1 cellular context compared by ENCODE assay signal in the genomic region with DNA sequence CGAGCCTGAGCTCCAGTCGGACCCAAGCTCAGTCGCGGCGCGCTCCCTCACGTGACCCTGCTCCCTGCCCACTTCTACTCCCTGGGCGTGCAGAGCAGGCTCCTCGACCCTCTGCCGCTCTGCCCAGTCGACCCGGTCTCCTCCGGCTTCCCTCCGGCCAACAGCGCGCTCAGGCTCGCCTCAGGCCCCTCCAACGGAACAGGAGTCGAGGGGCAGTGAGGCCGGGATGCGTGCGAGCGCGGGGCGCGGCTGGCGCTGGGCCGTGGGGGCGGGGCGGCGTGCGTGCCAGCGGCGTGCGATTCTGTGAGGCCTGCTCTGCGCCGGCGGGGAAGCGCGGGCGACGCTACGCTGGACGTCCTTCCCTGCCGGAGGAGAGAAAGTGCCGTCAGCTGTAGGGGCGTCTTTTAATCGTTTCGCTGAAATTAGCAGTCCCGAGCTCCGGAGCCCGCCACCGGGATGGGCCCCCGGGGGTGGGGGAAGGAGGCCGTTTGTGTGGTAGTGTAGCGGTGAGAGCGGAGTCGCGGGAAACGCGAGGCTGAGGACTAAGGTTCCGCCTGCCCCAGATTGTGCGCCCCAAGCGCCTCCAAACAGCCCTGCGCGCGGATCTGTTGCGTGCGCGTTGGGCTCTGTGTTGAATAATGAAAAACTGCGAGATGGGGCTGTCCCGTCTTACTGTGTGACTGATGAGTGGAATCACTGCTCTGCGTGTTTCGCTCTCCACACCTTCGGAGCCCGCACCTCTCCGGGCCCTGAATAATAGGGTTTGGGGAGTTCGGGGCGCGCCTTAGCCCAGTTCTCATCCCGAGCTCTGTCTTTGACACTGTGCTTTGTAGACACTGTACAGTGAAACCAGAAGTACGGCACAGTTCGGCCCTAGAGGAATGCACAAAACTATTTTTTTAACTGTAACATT.
TF ChIP-seq lines count a peak whose summit lies in the region.

A gene with protein sequence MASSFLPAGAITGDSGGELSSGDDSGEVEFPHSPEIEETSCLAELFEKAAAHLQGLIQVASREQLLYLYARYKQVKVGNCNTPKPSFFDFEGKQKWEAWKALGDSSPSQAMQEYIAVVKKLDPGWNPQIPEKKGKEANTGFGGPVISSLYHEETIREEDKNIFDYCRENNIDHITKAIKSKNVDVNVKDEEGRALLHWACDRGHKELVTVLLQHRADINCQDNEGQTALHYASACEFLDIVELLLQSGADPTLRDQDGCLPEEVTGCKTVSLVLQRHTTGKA (minus strand): TSS at position 217 of the 913 bp plus-strand sequence. CDS start 311 bp downstream, outside the sequence.

TF ChIP-seq in HepG2, 621 proteins besides CTCF, POLR2A, EP300 and RAD21 (continued from another document and continues in another):
- TF ChIP-seq, protein P1, sequence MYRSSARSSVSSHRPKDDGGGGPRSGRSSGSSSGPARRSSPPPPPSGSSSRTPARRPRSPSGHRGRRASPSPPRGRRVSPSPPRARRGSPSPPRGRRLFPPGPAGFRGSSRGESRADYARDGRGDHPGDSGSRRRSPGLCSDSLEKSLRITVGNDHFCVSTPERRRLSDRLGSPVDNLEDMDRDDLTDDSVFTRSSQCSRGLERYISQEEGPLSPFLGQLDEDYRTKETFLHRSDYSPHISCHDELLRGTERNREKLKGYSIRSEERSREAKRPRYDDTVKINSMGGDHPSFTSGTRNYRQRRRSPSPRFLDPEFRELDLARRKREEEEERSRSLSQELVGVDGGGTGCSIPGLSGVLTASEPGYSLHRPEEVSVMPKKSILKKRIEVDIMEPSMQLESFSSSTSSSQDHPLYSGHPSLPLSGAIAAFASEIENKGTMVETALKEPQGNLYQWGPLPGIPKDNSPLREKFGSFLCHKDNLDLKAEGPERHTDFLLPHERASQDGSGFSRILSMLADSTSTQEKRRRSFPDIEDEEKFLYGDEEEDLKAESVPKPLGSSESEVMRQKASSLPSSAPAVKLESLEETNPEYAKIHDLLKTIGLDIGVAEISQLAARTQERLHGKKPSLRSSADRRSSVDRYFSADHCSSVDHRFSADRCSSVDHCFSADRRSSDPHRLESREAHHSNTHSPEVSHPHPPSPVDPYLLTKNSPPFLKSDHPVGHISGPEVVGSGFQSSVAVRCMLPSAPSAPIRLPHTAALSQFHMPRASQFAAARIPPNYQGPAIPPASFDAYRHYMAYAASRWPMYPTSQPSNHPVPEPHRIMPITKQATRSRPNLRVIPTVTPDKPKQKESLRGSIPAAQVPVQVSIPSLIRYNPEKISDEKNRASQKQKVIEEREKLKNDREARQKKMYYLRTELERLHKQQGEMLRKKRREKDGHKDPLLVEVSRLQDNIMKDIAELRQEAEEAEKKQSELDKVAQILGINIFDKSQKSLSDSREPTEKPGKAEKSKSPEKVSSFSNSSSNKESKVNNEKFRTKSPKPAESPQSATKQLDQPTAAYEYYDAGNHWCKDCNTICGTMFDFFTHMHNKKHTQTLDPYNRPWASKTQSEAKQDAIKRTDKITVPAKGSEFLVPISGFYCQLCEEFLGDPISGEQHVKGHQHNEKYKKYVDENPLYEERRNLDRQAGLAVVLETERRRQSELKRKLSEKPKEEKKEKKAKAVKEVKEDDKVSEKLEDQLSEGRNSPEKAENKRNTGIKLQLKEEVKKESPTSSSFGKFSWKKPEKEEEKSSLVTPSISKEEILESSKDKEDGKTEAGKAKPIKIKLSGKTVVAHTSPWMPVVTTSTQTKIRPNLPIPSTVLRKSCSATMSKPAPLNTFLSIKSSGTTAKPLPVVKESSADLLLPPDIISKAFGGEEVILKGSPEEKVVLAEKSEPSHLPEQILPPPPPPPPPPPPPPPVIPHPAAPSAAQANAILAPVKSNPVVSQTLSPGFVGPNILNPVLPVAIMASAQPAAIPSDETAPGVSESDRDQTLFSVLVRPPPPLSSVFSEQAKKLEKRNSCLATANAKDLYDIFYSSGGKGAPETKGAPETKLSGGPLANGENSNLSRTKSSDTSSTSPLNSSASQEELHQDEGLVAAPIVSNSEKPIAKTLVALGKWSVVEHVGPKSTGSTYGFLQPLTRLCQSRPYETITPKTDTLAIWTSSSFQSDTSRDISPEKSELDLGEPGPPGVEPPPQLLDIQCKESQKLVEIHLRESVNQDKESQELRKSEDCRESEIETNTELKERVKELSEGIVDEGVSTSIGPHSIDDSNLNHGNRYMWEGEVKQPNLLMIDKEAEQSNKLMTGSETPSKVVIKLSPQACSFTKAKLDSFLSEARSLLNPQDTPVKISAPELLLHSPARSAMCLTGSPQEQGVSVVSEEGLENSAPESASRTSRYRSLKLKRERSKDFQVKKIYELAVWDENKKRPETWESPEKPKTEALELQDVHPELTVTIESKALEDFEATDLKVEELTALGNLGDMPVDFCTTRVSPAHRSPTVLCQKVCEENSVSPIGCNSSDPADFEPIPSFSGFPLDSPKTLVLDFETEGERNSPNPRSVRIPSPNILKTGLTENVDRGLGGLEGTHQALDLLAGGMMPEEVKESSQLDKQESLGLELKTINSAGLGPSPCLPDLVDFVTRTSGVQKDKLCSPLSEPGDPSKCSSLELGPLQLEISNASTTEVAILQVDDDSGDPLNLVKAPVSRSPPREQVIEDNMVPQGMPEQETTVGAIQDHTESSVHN (CRISPR knock-in tag; IDR thresholded peaks at IDR 0.05), result peak; percentile 84; the same call in 1 of the 2 replicates
- no peak for TF ChIP-seq NR2F1 (CRISPR knock-in tag; IDR thresholded peaks at IDR 0.05)
- peak; percentile 37; the same call in 1 of the 2 replicates for TF ChIP-seq JUND (CRISPR knock-in tag; IDR thresholded peaks at IDR 0.05)
- peak; percentile 58 for TF ChIP-seq PAXIP1 (CRISPR knock-in tag; conservative IDR thresholded peaks at IDR 0.05)
- no peak for TF ChIP-seq ATRX (CRISPR knock-in tag; IDR thresholded peaks at IDR 0.05; ENCODE audit: borderline replicate concordance)
- TF ChIP-seq ZNF501 (CRISPR knock-in tag; IDR thresholded peaks at IDR 0.05), result peak; percentile 36; the same call in 1 of the 2 replicates
- TF ChIP-seq ZNF331 (CRISPR knock-in tag; IDR thresholded peaks at IDR 0.05), result peak; percentile 66
- no peak for TF ChIP-seq NFRKB (IDR thresholded peaks at IDR 0.05)
- TF ChIP-seq, protein P2, sequence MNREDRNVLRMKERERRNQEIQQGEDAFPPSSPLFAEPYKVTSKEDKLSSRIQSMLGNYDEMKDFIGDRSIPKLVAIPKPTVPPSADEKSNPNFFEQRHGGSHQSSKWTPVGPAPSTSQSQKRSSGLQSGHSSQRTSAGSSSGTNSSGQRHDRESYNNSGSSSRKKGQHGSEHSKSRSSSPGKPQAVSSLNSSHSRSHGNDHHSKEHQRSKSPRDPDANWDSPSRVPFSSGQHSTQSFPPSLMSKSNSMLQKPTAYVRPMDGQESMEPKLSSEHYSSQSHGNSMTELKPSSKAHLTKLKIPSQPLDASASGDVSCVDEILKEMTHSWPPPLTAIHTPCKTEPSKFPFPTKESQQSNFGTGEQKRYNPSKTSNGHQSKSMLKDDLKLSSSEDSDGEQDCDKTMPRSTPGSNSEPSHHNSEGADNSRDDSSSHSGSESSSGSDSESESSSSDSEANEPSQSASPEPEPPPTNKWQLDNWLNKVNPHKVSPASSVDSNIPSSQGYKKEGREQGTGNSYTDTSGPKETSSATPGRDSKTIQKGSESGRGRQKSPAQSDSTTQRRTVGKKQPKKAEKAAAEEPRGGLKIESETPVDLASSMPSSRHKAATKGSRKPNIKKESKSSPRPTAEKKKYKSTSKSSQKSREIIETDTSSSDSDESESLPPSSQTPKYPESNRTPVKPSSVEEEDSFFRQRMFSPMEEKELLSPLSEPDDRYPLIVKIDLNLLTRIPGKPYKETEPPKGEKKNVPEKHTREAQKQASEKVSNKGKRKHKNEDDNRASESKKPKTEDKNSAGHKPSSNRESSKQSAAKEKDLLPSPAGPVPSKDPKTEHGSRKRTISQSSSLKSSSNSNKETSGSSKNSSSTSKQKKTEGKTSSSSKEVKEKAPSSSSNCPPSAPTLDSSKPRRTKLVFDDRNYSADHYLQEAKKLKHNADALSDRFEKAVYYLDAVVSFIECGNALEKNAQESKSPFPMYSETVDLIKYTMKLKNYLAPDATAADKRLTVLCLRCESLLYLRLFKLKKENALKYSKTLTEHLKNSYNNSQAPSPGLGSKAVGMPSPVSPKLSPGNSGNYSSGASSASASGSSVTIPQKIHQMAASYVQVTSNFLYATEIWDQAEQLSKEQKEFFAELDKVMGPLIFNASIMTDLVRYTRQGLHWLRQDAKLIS (CRISPR knock-in tag; IDR thresholded peaks at IDR 0.05), result peak; percentile 79; the same call in 1 of the 2 replicates
- peak; percentile 97 for TF ChIP-seq ZSCAN21 (CRISPR knock-in tag; IDR thresholded peaks at IDR 0.05; ENCODE audit: borderline replicate concordance)
- TF ChIP-seq, protein P3, sequence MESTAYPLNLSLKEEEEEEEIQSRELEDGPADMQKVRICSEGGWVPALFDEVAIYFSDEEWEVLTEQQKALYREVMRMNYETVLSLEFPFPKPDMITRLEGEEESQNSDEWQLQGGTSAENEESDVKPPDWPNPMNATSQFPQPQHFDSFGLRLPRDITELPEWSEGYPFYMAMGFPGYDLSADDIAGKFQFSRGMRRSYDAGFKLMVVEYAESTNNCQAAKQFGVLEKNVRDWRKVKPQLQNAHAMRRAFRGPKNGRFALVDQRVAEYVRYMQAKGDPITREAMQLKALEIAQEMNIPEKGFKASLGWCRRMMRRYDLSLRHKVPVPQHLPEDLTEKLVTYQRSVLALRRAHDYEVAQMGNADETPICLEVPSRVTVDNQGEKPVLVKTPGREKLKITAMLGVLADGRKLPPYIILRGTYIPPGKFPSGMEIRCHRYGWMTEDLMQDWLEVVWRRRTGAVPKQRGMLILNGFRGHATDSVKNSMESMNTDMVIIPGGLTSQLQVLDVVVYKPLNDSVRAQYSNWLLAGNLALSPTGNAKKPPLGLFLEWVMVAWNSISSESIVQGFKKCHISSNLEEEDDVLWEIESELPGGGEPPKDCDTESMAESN (CRISPR knock-in tag; conservative IDR thresholded peaks at IDR 0.05), result peak; percentile 98
- TF ChIP-seq ZFP62 (CRISPR knock-in tag; IDR thresholded peaks at IDR 0.05), result no peak
- TF ChIP-seq ZMYM3 (CRISPR knock-in tag; IDR thresholded peaks at IDR 0.05), result peak; percentile 52
- TF ChIP-seq ZFP41 (CRISPR knock-in tag; IDR thresholded peaks at IDR 0.05; ENCODE audit: borderline replicate concordance), result peak; percentile 45; the same call in 1 of the 2 replicates
- TF ChIP-seq SYNCRIP (IDR thresholded peaks at IDR 0.05; ENCODE audit: insufficient read depth, low read depth, low read length), result no peak
- TF ChIP-seq, protein P4, sequence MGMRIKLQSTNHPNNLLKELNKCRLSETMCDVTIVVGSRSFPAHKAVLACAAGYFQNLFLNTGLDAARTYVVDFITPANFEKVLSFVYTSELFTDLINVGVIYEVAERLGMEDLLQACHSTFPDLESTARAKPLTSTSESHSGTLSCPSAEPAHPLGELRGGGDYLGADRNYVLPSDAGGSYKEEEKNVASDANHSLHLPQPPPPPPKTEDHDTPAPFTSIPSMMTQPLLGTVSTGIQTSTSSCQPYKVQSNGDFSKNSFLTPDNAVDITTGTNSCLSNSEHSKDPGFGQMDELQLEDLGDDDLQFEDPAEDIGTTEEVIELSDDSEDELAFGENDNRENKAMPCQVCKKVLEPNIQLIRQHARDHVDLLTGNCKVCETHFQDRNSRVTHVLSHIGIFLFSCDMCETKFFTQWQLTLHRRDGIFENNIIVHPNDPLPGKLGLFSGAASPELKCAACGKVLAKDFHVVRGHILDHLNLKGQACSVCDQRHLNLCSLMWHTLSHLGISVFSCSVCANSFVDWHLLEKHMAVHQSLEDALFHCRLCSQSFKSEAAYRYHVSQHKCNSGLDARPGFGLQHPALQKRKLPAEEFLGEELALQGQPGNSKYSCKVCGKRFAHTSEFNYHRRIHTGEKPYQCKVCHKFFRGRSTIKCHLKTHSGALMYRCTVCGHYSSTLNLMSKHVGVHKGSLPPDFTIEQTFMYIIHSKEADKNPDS (CRISPR knock-in tag; IDR thresholded peaks at IDR 0.05), result no peak
- 0 out of 2 replicates have a peak, but pooled peaks have one; percentile 50 for TF ChIP-seq JUN (CRISPR knock-in tag; IDR thresholded peaks at IDR 0.05)
- no peak for TF ChIP-seq ZUFSP (CRISPR knock-in tag; IDR thresholded peaks at IDR 0.05; ENCODE audit: borderline replicate concordance)
- TF ChIP-seq ZFAT (CRISPR knock-in tag; conservative IDR thresholded peaks at IDR 0.05), result no peak; the same call in 1 of the 2 replicates
- TF ChIP-seq ZNF775 (CRISPR knock-in tag; IDR thresholded peaks at IDR 0.05; ENCODE audit: borderline replicate concordance), result peak; percentile 81; the same call in 1 of the 2 replicates
- peak; percentile 91; the same call in 1 of the 2 replicates for TF ChIP-seq ZNF329 (CRISPR knock-in tag; IDR thresholded peaks at IDR 0.05; ENCODE audit: low read depth)
- TF ChIP-seq NCOA2 (CRISPR knock-in tag; IDR thresholded peaks at IDR 0.05), result peak; percentile 37; the same call in 1 of the 2 replicates
- peak; percentile 89 for TF ChIP-seq POLR2G (IDR thresholded peaks at IDR 0.05; ENCODE audit: low read depth, low read length)
- no peak for TF ChIP-seq NCOR1 (IDR thresholded peaks at IDR 0.05; ENCODE audit: borderline replicate concordance, low read length)
